ENCODE assay signal across 1 cellular context in the genomic region with DNA sequence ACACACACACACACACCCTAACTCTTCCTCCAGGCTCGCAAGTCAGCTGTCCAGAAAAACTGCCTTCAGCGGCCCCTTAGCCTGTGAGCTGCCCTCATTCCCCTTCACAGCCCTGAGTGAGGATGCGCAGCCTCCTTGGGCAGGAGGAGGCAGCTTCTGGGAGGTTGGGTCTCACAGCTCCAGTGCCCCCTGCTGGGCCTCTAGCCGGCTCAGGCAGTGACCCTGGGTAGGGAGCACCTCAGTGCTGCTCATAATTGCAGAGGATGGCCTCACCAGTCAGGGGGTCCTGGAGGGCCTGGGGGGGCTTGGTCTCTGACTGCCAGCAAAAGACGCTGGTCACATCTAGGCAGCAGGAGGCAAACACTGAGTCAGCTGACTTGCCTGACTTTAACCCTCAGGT.
TF ChIP-seq lines count a peak whose summit lies in the region.

No MANE protein-coding gene starts in this region.

TF ChIP-seq in GM23338, 12 proteins besides CTCF, POLR2A, EP300 and RAD21 (continued from another document):
- TF ChIP-seq, protein P1, sequence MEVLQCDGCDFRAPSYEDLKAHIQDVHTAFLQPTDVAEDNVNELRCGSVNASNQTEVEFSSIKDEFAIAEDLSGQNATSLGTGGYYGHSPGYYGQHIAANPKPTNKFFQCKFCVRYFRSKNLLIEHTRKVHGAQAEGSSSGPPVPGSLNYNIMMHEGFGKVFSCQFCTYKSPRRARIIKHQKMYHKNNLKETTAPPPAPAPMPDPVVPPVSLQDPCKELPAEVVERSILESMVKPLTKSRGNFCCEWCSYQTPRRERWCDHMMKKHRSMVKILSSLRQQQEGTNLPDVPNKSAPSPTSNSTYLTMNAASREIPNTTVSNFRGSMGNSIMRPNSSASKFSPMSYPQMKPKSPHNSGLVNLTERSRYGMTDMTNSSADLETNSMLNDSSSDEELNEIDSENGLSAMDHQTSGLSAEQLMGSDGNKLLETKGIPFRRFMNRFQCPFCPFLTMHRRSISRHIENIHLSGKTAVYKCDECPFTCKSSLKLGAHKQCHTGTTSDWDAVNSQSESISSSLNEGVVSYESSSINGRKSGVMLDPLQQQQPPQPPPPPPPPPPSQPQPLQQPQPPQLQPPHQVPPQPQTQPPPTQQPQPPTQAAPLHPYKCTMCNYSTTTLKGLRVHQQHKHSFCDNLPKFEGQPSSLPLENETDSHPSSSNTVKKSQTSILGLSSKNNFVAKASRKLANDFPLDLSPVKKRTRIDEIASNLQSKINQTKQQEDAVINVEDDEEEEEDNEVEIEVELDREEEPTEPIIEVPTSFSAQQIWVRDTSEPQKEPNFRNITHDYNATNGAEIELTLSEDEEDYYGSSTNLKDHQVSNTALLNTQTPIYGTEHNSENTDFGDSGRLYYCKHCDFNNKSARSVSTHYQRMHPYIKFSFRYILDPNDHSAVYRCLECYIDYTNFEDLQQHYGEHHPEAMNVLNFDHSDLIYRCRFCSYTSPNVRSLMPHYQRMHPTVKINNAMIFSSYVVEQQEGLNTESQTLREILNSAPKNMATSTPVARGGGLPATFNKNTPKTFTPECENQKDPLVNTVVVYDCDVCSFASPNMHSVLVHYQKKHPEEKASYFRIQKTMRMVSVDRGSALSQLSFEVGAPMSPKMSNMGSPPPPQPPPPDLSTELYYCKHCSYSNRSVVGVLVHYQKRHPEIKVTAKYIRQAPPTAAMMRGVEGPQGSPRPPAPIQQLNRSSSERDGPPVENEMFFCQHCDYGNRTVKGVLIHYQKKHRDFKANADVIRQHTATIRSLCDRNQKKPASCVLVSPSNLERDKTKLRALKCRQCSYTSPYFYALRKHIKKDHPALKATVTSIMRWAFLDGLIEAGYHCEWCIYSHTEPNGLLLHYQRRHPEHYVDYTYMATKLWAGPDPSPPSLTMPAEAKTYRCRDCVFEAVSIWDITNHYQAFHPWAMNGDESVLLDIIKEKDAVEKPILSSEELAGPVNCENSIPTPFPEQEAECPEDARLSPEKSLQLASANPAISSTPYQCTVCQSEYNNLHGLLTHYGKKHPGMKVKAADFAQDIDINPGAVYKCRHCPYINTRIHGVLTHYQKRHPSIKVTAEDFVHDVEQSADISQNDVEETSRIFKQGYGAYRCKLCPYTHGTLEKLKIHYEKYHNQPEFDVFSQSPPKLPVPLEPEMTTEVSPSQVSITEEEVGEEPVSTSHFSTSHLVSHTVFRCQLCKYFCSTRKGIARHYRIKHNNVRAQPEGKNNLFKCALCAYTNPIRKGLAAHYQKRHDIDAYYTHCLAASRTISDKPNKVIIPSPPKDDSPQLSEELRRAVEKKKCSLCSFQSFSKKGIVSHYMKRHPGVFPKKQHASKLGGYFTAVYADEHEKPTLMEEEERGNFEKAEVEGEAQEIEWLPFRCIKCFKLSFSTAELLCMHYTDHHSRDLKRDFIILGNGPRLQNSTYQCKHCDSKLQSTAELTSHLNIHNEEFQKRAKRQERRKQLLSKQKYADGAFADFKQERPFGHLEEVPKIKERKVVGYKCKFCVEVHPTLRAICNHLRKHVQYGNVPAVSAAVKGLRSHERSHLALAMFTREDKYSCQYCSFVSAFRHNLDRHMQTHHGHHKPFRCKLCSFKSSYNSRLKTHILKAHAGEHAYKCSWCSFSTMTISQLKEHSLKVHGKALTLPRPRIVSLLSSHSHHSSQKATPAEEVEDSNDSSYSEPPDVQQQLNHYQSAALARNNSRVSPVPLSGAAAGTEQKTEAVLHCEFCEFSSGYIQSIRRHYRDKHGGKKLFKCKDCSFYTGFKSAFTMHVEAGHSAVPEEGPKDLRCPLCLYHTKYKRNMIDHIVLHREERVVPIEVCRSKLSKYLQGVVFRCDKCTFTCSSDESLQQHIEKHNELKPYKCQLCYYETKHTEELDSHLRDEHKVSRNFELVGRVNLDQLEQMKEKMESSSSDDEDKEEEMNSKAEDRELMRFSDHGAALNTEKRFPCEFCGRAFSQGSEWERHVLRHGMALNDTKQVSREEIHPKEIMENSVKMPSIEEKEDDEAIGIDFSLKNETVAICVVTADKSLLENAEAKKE (CRISPR knock-in tag; IDR thresholded peaks at IDR 0.05): no peak
- TF ChIP-seq EZH2phosphoT487 (IDR thresholded peaks at IDR 0.05; ENCODE audit: unreplicated experiment): no peak
